ENCODE assay signal across 25 cellular contexts in the genomic region with DNA sequence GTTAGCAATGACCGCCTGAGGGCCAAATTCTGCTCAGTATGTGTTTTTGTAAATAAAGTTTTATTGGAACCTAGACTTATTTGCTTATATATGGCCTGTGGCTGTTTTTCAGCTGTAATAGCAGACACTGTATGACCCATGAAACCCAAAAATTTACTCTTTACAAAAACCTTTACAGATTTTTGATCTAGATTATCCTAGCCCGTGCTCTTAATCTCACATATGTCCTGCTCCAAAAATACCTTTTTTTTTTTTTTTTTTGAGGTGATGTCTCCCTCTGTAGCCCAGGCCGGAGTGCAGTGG.
DNase-seq lines count a peak whose midpoint lies in the region; ATAC-seq and TF ChIP-seq lines count a peak whose summit lies in the region.
"Had no signal": no experiment of that assay in that cellular context is flagged by ENCODE, and none has a peak within 500 bp of the region (broad histone marks: within the 10 kb centered on the region; RNA-seq: fewer than 3 reads in every experiment).

No MANE protein-coding gene starts in this region.

- H3K27ac ChIP-seq in HUES48 (ENCODE audit: low read depth, low read length), result peak overlapping the region; percentile 43
- H3K27ac ChIP-seq: gastroesophageal sphincter, WERI-Rb-1 had no signal

- ATAC-seq in activated B cell treated with CpG ODN at 0.5 μM for 24 hours (ENCODE audit: low read depth), result no peak
- ATAC-seq in GM19467 (IDR thresholded peaks at IDR 0.05; ENCODE audit: unreplicated experiment), result no peak
- ATAC-seq: esophagus mucosa, gastroesophageal sphincter had no signal

- H3K36me3 ChIP-seq in Caco-2 (ENCODE audit: control insufficient read depth, insufficient read depth, low read length) (no peaks in the 10 kb centered on the region), HUES48 (ENCODE audit: control insufficient read depth, insufficient read depth, low read length) (no peaks in the 10 kb centered on the region)
- H3K36me3 ChIP-seq: gastroesophageal sphincter, stomach, transverse colon, WERI-Rb-1 had no signal

- BruUV-seq in Caco-2 (replicated peaks; lab: Mats Ljungman, UMichigan), result no TSS peak

- H3K4me3 Mint-ChIP-seq in Caco-2 (ENCODE audit: unreplicated experiment), result no peak overlapping the region
- H3K4me3 Mint-ChIP-seq in activated B cell treated with CpG ODN at 0.5 μM for 24 hours, result no peak overlapping the region
- no peak overlapping the region for H3K4me3 Mint-ChIP-seq in osteocyte (ENCODE audit: unreplicated experiment)

- CTCF ChIA-PET in Caco-2 (lab: Charles Lee), result interaction anchor here (0.6 to 0.7 kb wide), 2 partner anchors 59 to 60 kb away, joined by 3 to 4 read pairs; no protein-coding TSS in a partner anchor
- CTCF ChIA-PET in activated B cell treated with CpG ODN at 0.5 μM for 24 hours (lab: Charles Lee), result interaction anchor here (0.7 to 1.4 kb wide), 3 partner anchors 10 to 178 kb away, joined by 3 to 5 read pairs (median 3); no protein-coding TSS in a partner anchor

- intact Hi-C loops in Caco-2 (cut with micrococcal nuclease; ENCODE audit: unreplicated experiment) (no loop called here), activated B cell treated with CpG ODN at 0.5 μM for 24 hours (cut with micrococcal nuclease) (no loop called here)

- H3K4me3 ChIP-seq in Caco-2 (ENCODE audit: low read depth, low read length) (no peak overlapping the region), HUES48 (ENCODE audit: low read depth, low read length) (no peak overlapping the region)
- H3K4me3 ChIP-seq: gastroesophageal sphincter, stomach, transverse colon had no signal

- no peaks in the 10 kb centered on the region for H3K9me3 Mint-ChIP-seq in Caco-2 (ENCODE audit: unreplicated experiment)
- H3K9me3 Mint-ChIP-seq in activated B cell treated with CpG ODN at 0.5 μM for 24 hours, result no peaks in the 10 kb centered on the region
- H3K9me3 Mint-ChIP-seq in osteocyte (ENCODE audit: unreplicated experiment), result no peaks in the 10 kb centered on the region
- H3K9me3 Mint-ChIP-seq: IgD-negative memory B cell, nephron progenitor cell had no signal

- no peaks in the 10 kb centered on the region for H3K27me3 Mint-ChIP-seq in Caco-2 (ENCODE audit: insufficient read depth, unreplicated experiment)
- H3K27me3 Mint-ChIP-seq in activated B cell treated with CpG ODN at 0.5 μM for 24 hours, result no peaks in the 10 kb centered on the region
- no peaks in the 10 kb centered on the region for H3K27me3 Mint-ChIP-seq in osteocyte (ENCODE audit: unreplicated experiment)
- H3K27me3 Mint-ChIP-seq: progenitor cell of endocrine pancreas had no signal

- H3K9ac ChIP-seq in HUES48 (ENCODE audit: low read depth, low read length), result no peak overlapping the region

- H3K27me3 ChIP-seq in Caco-2 (replicated peaks; ENCODE audit: control insufficient read depth, insufficient read depth, low read length) (no peaks in the 10 kb centered on the region), HUES48 (ENCODE audit: control insufficient read depth, insufficient read depth, low read length) (no peaks in the 10 kb centered on the region)
- H3K27me3 ChIP-seq: gastroesophageal sphincter, stomach, transverse colon had no signal

- POLR2A ChIA-PET in Caco-2 (lab: Charles Lee) (interaction anchor here (0.7 kb wide), 1 partner anchor 17 kb away, joined by 3 read pairs; no protein-coding TSS in a partner anchor), activated B cell treated with CpG ODN at 0.5 μM for 24 hours (lab: Charles Lee) (interaction anchor here (0.5 to 4.2 kb wide), 5 partner anchors 9 to 438 kb away, joined by 3 to 20 read pairs (median 4); no protein-coding TSS in a partner anchor)

- no peak for DNase-seq in Caco-2
- no peak for DNase-seq in activated B cell treated with CpG ODN at 0.5 μM for 24 hours
- no peak for DNase-seq in osteocyte (ENCODE audit: extremely low spot score, unreplicated experiment)
- no peak for DNase-seq in germinal center (ENCODE audit: low spot score)
- no peak for DNase-seq in SK-N-DZ (ENCODE audit: low spot score)
- DNase-seq: activated CD4-positive, alpha-beta T cell treated with anti-CD3 and anti-CD28 coated beads, Interleukin-2, amount 50 U/mL, for 48 hours; activated naive CD4-positive, alpha-beta T cell treated with Interleukin-2 at 50 U/mL for 16 hours; aorta; EL; HCEC 1CT; NCI-H1417 treated with DMSO at 0.1 percent for 48 hours; NCI-H524 treated with DMSO at 0.1 percent for 48 hours; nephron progenitor cell; SHP77 treated with DMSO at 0.1 percent for 48 hours; stimulated activated CD4-positive, alpha-beta T cell treated with anti-CD3 and anti-CD28 coated beads, Interleukin-4, amount 100 ng/mL, for 1 hour; stomach; T-helper 2 cell; transverse colon; WERI-Rb-1 had no signal

- peak overlapping the region; percentile 95 for H3K27ac Mint-ChIP-seq in Caco-2 (ENCODE audit: unreplicated experiment)
- peak overlapping the region; percentile 97 for H3K27ac Mint-ChIP-seq in activated B cell treated with CpG ODN at 0.5 μM for 24 hours
- peak overlapping the region; percentile 97 for H3K27ac Mint-ChIP-seq in osteocyte (ENCODE audit: unreplicated experiment)

- H3K4me1 Mint-ChIP-seq in Caco-2 (ENCODE audit: low read depth, unreplicated experiment), result peaks cover 48% of the 10 kb centered on the region
- peaks cover 63% of the 10 kb centered on the region for H3K4me1 Mint-ChIP-seq in activated B cell treated with CpG ODN at 0.5 μM for 24 hours
- peaks cover 47% of the 10 kb centered on the region for H3K4me1 Mint-ChIP-seq in osteocyte (ENCODE audit: unreplicated experiment)

- TF ChIP-seq CTCF in Caco-2 (IDR thresholded peaks at IDR 0.05; ENCODE audit: insufficient read depth in 1 of 2, low read depth in 1 of 2, low read length in 1 of 2, severe bottlenecking in 1 of 2, unreplicated experiment in 1 of 2), result no peak
- no peak for TF ChIP-seq CTCF in activated B cell treated with CpG ODN at 0.5 μM for 24 hours (IDR thresholded peaks at IDR 0.05)
- TF ChIP-seq CTCF in osteocyte (IDR thresholded peaks at IDR 0.05), result no peak

- H3K9me3 ChIP-seq in Caco-2 (no peaks in the 10 kb centered on the region), HUES48 (ENCODE audit: control insufficient read depth, insufficient read depth, low read length) (no peaks in the 10 kb centered on the region)
- H3K9me3 ChIP-seq: gastroesophageal sphincter, stomach, transverse colon had no signal

- H3K36me3 Mint-ChIP-seq in Caco-2 (ENCODE audit: insufficient read depth, unreplicated experiment), result peaks cover 5% of the 10 kb centered on the region
- H3K36me3 Mint-ChIP-seq in activated B cell treated with CpG ODN at 0.5 μM for 24 hours (ENCODE audit: low read depth), result no peaks in the 10 kb centered on the region
- H3K36me3 Mint-ChIP-seq in osteocyte (ENCODE audit: unreplicated experiment), result no peaks in the 10 kb centered on the region
- H3K36me3 Mint-ChIP-seq: IgD-negative memory B cell had no signal

- peaks cover 41% of the 10 kb centered on the region for H3K4me1 ChIP-seq in Caco-2
- peaks cover 59% of the 10 kb centered on the region for H3K4me1 ChIP-seq in HUES48 (ENCODE audit: control insufficient read depth, insufficient read depth, low read length)
